In genomic region chr22:28594784-28595324, GRCh38 we compare ENCODE assay signal across 8 cellular contexts.
DNase-seq lines count a peak whose midpoint lies in the region; ATAC-seq, FAIRE-seq and TF ChIP-seq lines count a peak whose summit lies in the region.

No MANE protein-coding gene starts in this region.

- no peaks in the 10 kb centered on the region for H3K9me3 Mint-ChIP-seq in activated naive CD4-positive, alpha-beta T cell treated with anti-CD3 and anti-CD28 coated beads, Interleukin-2, amount 50 U/mL, for 72 hours

- no peaks in the 10 kb centered on the region for H3K36me3 ChIP-seq in pancreas

- TF ChIP-seq CTCF in fibroblast of villous mesenchyme (IDR thresholded peaks at IDR 0.05; ENCODE audit: insufficient read depth, low read depth, low read length) (peak; percentile 75), pancreas (IDR thresholded peaks at IDR 0.05) (peak; percentile 12 to 62 (median 40))

- H3K27ac ChIP-seq in pancreas: no peak overlapping the region

- H3K27me3 Mint-ChIP-seq in T-helper 17 cell: peaks cover 29% of the 10 kb centered on the region

- H3K4me1 Mint-ChIP-seq in T-helper 17 cell: no peaks in the 10 kb centered on the region

- intact Hi-C loops in pancreas (cut with DNase I): loop anchor here in 2 of 3 donors (5.0 to 10.0 kb wide), 3 partner anchors 540 to 570 kb away; no protein-coding TSS in a partner anchor

- no peak overlapping the region for H3K27ac Mint-ChIP-seq in activated naive CD4-positive, alpha-beta T cell treated with anti-CD3 and anti-CD28 coated beads, Interleukin-2, amount 50 U/mL, for 72 hours
- H3K27ac Mint-ChIP-seq in T-helper 17 cell: no peak overlapping the region

- H3K4me3 Mint-ChIP-seq in T-helper 17 cell: no peak overlapping the region

- no peaks in the 10 kb centered on the region for H3K4me1 ChIP-seq in pancreas

- no peak overlapping the region for H3K4me3 ChIP-seq in fibroblast of villous mesenchyme (ENCODE audit: low read depth, low read length)
- H3K4me3 ChIP-seq in pancreas: no peak overlapping the region

- peak; percentile 97 for FAIRE-seq in pancreas (lab: Jason Lieb, UNC)

- H3K9me3 ChIP-seq in T-helper 17 cell (ENCODE audit: control insufficient read depth, low read length, poor library complexity, severe bottlenecking) (no peaks in the 10 kb centered on the region), pancreas (no peaks in the 10 kb centered on the region)

- no peak for DNase-seq in activated naive CD4-positive, alpha-beta T cell treated with anti-CD3 and anti-CD28 coated beads, Interleukin-2, amount 50 U/mL, for 72 hours (ENCODE audit: low spot score in 2 of 2)
- DNase-seq in activated naive CD4-positive, alpha-beta T cell treated with Interleukin-2 at 50 U/mL for 16 hours: no peak
- DNase-seq in NCI-H146 (lab: John Stamatoyannopoulos, UW) (peak; percentile 65), T-helper 17 cell (no peak), fibroblast of villous mesenchyme (ENCODE audit: low read depth) (peak; percentile 78), pancreas (no peak)
- DNase-seq in stimulated activated CD8-positive, alpha-beta memory T cell treated with anti-CD3 and anti-CD28 coated beads, Interleukin-4, amount 100 ng/mL, for 48 hours: no peak

- 3 to 4% methylated on average over 3 of the region's 3 CpGs for WGBS in pancreas, 2 donors

- no peaks in the 10 kb centered on the region for H3K36me3 Mint-ChIP-seq in activated naive CD4-positive, alpha-beta T cell treated with anti-CD3 and anti-CD28 coated beads, Interleukin-2, amount 50 U/mL, for 72 hours
- H3K36me3 Mint-ChIP-seq in T-helper 17 cell (ENCODE audit: low read depth): no peaks in the 10 kb centered on the region

- no peaks in the 10 kb centered on the region for H3K27me3 ChIP-seq in pancreas

- ATAC-seq in activated naive CD4-positive, alpha-beta T cell treated with anti-CD3 and anti-CD28 coated beads, Interleukin-2, amount 50 U/mL, for 72 hours: peak; percentile 36 to 79
- ATAC-seq in T-helper 17 cell: peak; percentile 73
- peak; percentile 83 to 99 (median 97) for ATAC-seq in pancreas
- ATAC-seq in GM18520 (IDR thresholded peaks at IDR 0.05; ENCODE audit: unreplicated experiment): no peak

Comparison
In these comparisons a context has a peak if more than half of its experiments do, and no peak if none do; other contexts are left out.
1. DNase-seq: peak in NCI-H146 (single experiment) and fibroblast of villous mesenchyme (single experiment); none in activated naive CD4-positive, alpha-beta T cell treated with anti-CD3 and anti-CD28 coated beads, Interleukin-2, amount 50 U/mL, for 72 hours (0 of 2), activated naive CD4-positive, alpha-beta T cell treated with Interleukin-2 at 50 U/mL for 16 hours (single experiment), T-helper 17 cell (0 of 3), pancreas (0 of 6) and stimulated activated CD8-positive, alpha-beta memory T cell treated with anti-CD3 and anti-CD28 coated beads, Interleukin-4, amount 100 ng/mL, for 48 hours (single experiment).